In genomic region chr2:235594964-235595363, GRCh38 we compare ENCODE assay signal across 8 cellular contexts.
"Had no signal": no experiment of that assay in that cellular context is flagged by ENCODE, and none has a peak within 500 bp of the region (broad histone marks: within the 10 kb centered on the region; RNA-seq: fewer than 3 reads in every experiment).

No MANE protein-coding gene starts in this region.

- H3K9me3 ChIP-seq: esophagus muscularis mucosa, gastrocnemius medialis, mucosa of descending colon, ovary, thoracic aorta had no signal

- DNase-seq: cortex of kidney had no signal

- H3K4me3 ChIP-seq: esophagus muscularis mucosa, gastrocnemius medialis, mucosa of descending colon, ovary, thoracic aorta had no signal

- H3K27me3 ChIP-seq: esophagus muscularis mucosa, gastrocnemius medialis, ovary had no signal

- H3K36me3 ChIP-seq: esophagus muscularis mucosa, gastrocnemius medialis, ovary, thoracic aorta had no signal

- ATAC-seq: naive thymus-derived CD8-positive, alpha-beta T cell had no signal

- H3K27ac ChIP-seq: epithelial cell of prostate, gastrocnemius medialis, ovary, thoracic aorta had no signal
